In the genomic region with DNA sequence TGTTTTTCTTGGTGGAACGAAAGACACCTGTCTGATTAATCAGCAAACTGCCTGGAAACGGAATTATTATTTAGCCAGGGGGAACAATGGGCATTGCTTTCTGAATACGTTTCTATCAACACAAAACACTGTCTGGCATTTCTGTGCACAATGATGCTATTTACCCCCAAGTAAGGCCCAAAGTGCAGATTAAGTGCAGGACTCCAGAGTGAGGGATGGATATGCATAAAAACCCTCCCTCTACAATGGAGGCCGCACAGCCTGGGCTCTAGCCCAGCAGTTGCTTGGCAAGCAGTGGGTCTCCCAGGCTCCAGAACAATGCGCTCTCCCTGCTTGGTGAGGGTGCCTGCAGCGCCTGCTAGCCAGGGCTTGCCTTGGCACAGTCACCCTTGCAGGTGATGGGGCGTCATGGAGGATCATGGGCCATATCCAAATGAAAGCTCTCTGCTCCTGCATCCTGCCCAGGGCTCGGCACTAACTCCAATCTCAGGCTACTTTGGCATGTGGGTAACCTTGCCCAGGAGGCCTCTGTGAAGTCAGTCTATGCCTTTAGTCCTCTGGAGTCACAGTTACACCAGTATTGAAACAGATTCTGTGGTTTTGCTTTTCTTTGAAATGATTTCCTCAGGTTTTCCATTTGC, we compare ENCODE assay signal across 9 cellular contexts. TPM values are rescaled to one million over a fixed set of nuclear protein-coding genes. Genes with fewer than 3 reads are reported as not detected.
DNase-seq lines count a peak whose midpoint lies in the region; ATAC-seq and TF ChIP-seq lines count a peak whose summit lies in the region.
"Had no signal": no experiment of that assay in that cellular context is flagged by ENCODE, and none has a peak within 500 bp of the region (broad histone marks: within the 10 kb centered on the region; RNA-seq: fewer than 3 reads in every experiment).

No MANE protein-coding gene starts in this region.

- no peak for TF ChIP-seq EP300 in upper lobe of left lung (IDR thresholded peaks at IDR 0.05)

- no peak for TF ChIP-seq POLR2A in upper lobe of left lung (IDR thresholded peaks at IDR 0.05)

- H3K4me3 ChIP-seq in MM.1S (ENCODE audit: low read length) = peak overlapping the region; percentile 32
- no peak overlapping the region for H3K4me3 ChIP-seq in skin epidermis
- H3K4me3 ChIP-seq in upper lobe of left lung = no peak overlapping the region

- no peaks in the 10 kb centered on the region for H3K27me3 ChIP-seq in MM.1S (replicated peaks; ENCODE audit: insufficient read depth, low read length)
- no peaks in the 10 kb centered on the region for H3K27me3 ChIP-seq in upper lobe of left lung

- H3K4me1 ChIP-seq in MM.1S (ENCODE audit: low read length) (peaks cover 57% of the 10 kb centered on the region), upper lobe of left lung (peaks cover 11 to 21% (median 17%) of the 10 kb centered on the region in 4 donors)

- peak overlapping the region; percentile 63 for H3K4me2 ChIP-seq in MM.1S (ENCODE audit: low read depth, low read length)

- H3K36me3 ChIP-seq in MM.1S (replicated peaks; ENCODE audit: insufficient read depth, low read length) (no peaks in the 10 kb centered on the region), upper lobe of left lung (peaks cover 0 to 49% (median 11%) of the 10 kb centered on the region in 4 donors)

- DNase-seq in MM.1S (peak; percentile 73), globus pallidus (ENCODE audit: low spot score) (peak; percentile 95), upper lobe of left lung (no peak), cortex of kidney (lab: John Stamatoyannopoulos, UW) (no peak), NCI-H1092 treated with DMSO at 0.1 percent for 48 hours (lab: John Stamatoyannopoulos, UW) (no peak)
- DNase-seq in activated CD8-positive, alpha-beta memory T cell treated with anti-CD3 and anti-CD28 coated beads, Interleukin-2, amount 50 U/mL, for 48 hours = peak; percentile 74

- no peaks in the 10 kb centered on the region for H4K20me1 ChIP-seq in MM.1S (ENCODE audit: insufficient read depth, low read length)

- H3K9me3 ChIP-seq in MM.1S (replicated peaks; ENCODE audit: insufficient read depth, low read length) (no peaks in the 10 kb centered on the region), upper lobe of left lung (no peaks in the 10 kb centered on the region)

- WGBS in upper lobe of left lung, 2 donors = 77 to 86% methylated on average over 8 of the region's 8 CpGs

- H3K27ac ChIP-seq in MM.1S (ENCODE audit: low read length) = peak overlapping the region; percentile 95
- peak overlapping the region in 19 of 21 experiments; percentile 14 to 83 (median 62) for H3K27ac ChIP-seq in skin epidermis
- no peak overlapping the region for H3K27ac ChIP-seq in upper lobe of left lung

- ATAC-seq in upper lobe of left lung (ENCODE audit: low FRiP score in 2 of 2) = no peak
- no peak for ATAC-seq in GM19395 (IDR thresholded peaks at IDR 0.05; ENCODE audit: unreplicated experiment)

- H3F3A ChIP-seq in MM.1S (ENCODE audit: insufficient read depth, low read length) = peaks cover 34% of the 10 kb centered on the region

- H3K79me2 ChIP-seq in MM.1S (ENCODE audit: low read length) = no peaks in the 10 kb centered on the region

- peak overlapping the region; percentile 4 for H2AFZ ChIP-seq in MM.1S (ENCODE audit: low read length)

- peak overlapping the region; percentile 83 for H3K9ac ChIP-seq in MM.1S (ENCODE audit: low read length)

- no peaks in the 10 kb centered on the region for H3K9me2 ChIP-seq in MM.1S (replicated peaks; ENCODE audit: insufficient read depth, low read length)

- TF ChIP-seq CTCF in MM.1S (IDR thresholded peaks at IDR 0.05; ENCODE audit: low read length) (no peak), upper lobe of left lung (IDR thresholded peaks at IDR 0.05) (no peak)

RNA-seq across cellular contexts. Expression of gene SPATA24, which starts 11.5 kb away (rescaled TPM):
- total RNA-seq in upper lobe of left lung = 1 to 10 TPM in 5 of 6 donors, not detected in 1; 2.9 to 6.3 (median 4.8) TPM

RNA-seq across cellular contexts. Expression of gene PROB1, which starts 20.4 kb away (rescaled TPM):
- total RNA-seq in upper lobe of left lung = 1 to 10 TPM in 2 of 6 donors, under 1 TPM in 4; 0.33 to 2.1 (median 0.95) TPM

RNA-seq across cellular contexts. Expression of gene DNAJC18, which starts 24.0 kb away (rescaled TPM):
- 10 to 100 TPM in 1 of 6 donors, 1 to 10 TPM in 5; 1.0 to 11.6 (median 6.3) TPM for total RNA-seq in upper lobe of left lung

RNA-seq across cellular contexts. Expression of gene MZB1, which starts 25.6 kb away (rescaled TPM):
- total RNA-seq in upper lobe of left lung = 10 to 100 TPM in 4 of 6 donors, 1 to 10 TPM in 2; 1.5 to 30.7 (median 15.5) TPM

RNA-seq across cellular contexts. Expression of gene SLC23A1, which starts 32.2 kb away (rescaled TPM):
- total RNA-seq in upper lobe of left lung = 10 to 100 TPM in 1 of 6 donors, 1 to 10 TPM in 4, not detected in 1; 1.1 to 20.1 (median 1.8) TPM
- total RNA-seq: neural crest cell had no signal

Comparison
In these comparisons a context has a peak if more than half of its experiments do, and no peak if none do; other contexts are left out.
1. DNase-seq: peak in MM.1S (single experiment), activated CD8-positive, alpha-beta memory T cell treated with anti-CD3 and anti-CD28 coated beads, Interleukin-2, amount 50 U/mL, for 48 hours (single experiment) and globus pallidus (single experiment); none in upper lobe of left lung (0 of 2), cortex of kidney (single experiment) and NCI-H1092 treated with DMSO at 0.1 percent for 48 hours (single experiment).
2. H3K27ac ChIP-seq: peak in MM.1S (single experiment) and skin epidermis (19 of 21); none in upper lobe of left lung (0 of 4).